ENCODE assay signal across 1 cellular context in genomic region chr4:133102612-133103409, GRCh38.
TF ChIP-seq lines count a peak whose summit lies in the region.

No MANE protein-coding gene starts in this region.

TF ChIP-seq in H1, 55 proteins besides CTCF, POLR2A, EP300 and RAD21 (continued from another document):
- TF ChIP-seq SP4 (IDR thresholded peaks at IDR 0.05; ENCODE audit: low read length) (no peak), SIN3A (conservative IDR thresholded peaks at IDR 0.05 in 1 of 2, IDR thresholded peaks at IDR 0.05 in 1 of 2; ENCODE audit: low read depth in 1 of 2, low read length in 2 of 2) (no peak), BACH1 (IDR thresholded peaks at IDR 0.05; ENCODE audit: low read length) (no peak), TAF7 (optimal IDR thresholded peaks at IDR 0.05; ENCODE audit: borderline replicate concordance, low read depth, low read length) (no peak), YY1 (IDR thresholded peaks at IDR 0.05; ENCODE audit: low read depth, low read length) (no peak), SIRT6 (IDR thresholded peaks at IDR 0.05; ENCODE audit: low read length) (no peak), NRF1 (IDR thresholded peaks at IDR 0.05; ENCODE audit: low read depth, low read length) (no peak), SAP30 (IDR thresholded peaks at IDR 0.05; ENCODE audit: insufficient read depth, insufficient replicate concordance, low read length) (no peak)
